Comparison of ENCODE assay signal across 8 cellular contexts in the genomic region with DNA sequence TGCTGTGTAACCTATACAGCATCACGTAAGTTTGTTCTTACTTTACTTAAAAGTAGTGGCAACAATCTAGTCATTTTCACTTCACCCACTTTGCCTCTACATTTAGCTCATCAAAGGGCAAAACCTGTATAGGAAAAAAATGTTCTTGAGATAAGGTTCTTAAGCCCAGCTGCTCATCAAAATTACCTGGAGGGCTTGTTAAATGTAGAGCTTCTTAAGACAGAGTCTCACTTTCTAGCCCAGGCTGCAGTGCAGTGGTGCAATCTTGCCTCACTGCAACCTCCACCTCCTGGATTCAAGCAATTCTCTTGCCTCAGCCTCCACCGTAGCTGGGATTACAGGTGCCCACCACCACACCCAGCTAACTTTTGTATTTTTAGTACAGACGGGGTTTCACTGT.
"Had no signal": no experiment of that assay in that cellular context is flagged by ENCODE, and none has a peak within 500 bp of the region (broad histone marks: within the 10 kb centered on the region; RNA-seq: fewer than 3 reads in every experiment).

No MANE protein-coding gene starts in this region.

- DNase-seq: H9, HCEC 1CT, KG1 had no signal

- H3K4me3 Mint-ChIP-seq: GM23338, H9 had no signal

- H3K9me3 Mint-ChIP-seq: GM23338, H9 had no signal

- H3K27ac Mint-ChIP-seq: GM23338, H9 had no signal

- H3K4me2 ChIP-seq: GM23338 had no signal

- FAIRE-seq: H1, H54, HTR-8/SVneo, K562 had no signal

- ATAC-seq: GM23338, K562 had no signal

- H3K4me3 ChIP-seq: GM23338, K562 had no signal

- H2AFZ ChIP-seq: GM23338 had no signal
